ENCODE assay signal across 8 cellular contexts in genomic region chr17:80261159-80261894, GRCh38. TPM values are rescaled to one million over a fixed set of nuclear protein-coding genes. Genes with fewer than 3 reads are reported as not detected.
DNase-seq lines count a peak whose midpoint lies in the region; ATAC-seq and TF ChIP-seq lines count a peak whose summit lies in the region.

No MANE protein-coding gene starts in this region.

- peak overlapping the region; percentile 91 for H3K27ac Mint-ChIP-seq in activated CD8-positive, alpha-beta memory T cell treated with anti-CD3 and anti-CD28 coated beads, Interleukin-2, amount 10 ng/mL, durations not matched to agents 7 days and 5 days
- peak overlapping the region; percentile 86 to 89 for H3K27ac Mint-ChIP-seq in stimulated activated naive CD8-positive, alpha-beta T cell treated with anti-CD3 and anti-CD28 coated beads, Interleukin-15, amount 100 ng/mL, for 72 hours

- peaks cover 29% of the 10 kb centered on the region for H3K36me3 Mint-ChIP-seq in activated CD8-positive, alpha-beta memory T cell treated with anti-CD3 and anti-CD28 coated beads, Interleukin-2, amount 10 ng/mL, durations not matched to agents 7 days and 5 days

- peak; percentile 85 for DNase-seq in Right ventricle myocardium inferior (ENCODE audit: missing footprints)
- DNase-seq in cardiac septum (ENCODE audit: low spot score) = no peak
- peak; percentile 37 for DNase-seq in NCI-H526 treated with DMSO at 0.1 percent for 48 hours (lab: John Stamatoyannopoulos, UW)
- peak; percentile 88 for DNase-seq in activated CD8-positive, alpha-beta memory T cell treated with anti-CD3 and anti-CD28 coated beads, Interleukin-2, amount 10 ng/mL, durations not matched to agents 7 days and 5 days
- DNase-seq in epithelial cell of esophagus (ENCODE audit: low read depth) = peak; percentile 43
- DNase-seq in mucosa of descending colon = peak; percentile 70 to 86 (median 77)
- peak; percentile 74 to 85 for DNase-seq in stimulated activated naive CD8-positive, alpha-beta T cell treated with anti-CD3 and anti-CD28 coated beads, Interleukin-15, amount 100 ng/mL, for 72 hours

- H3K9me3 Mint-ChIP-seq in activated CD8-positive, alpha-beta memory T cell treated with anti-CD3 and anti-CD28 coated beads, Interleukin-2, amount 10 ng/mL, durations not matched to agents 7 days and 5 days (ENCODE audit: low read depth) = no peaks in the 10 kb centered on the region
- H3K9me3 Mint-ChIP-seq in stimulated activated naive CD8-positive, alpha-beta T cell treated with anti-CD3 and anti-CD28 coated beads, Interleukin-15, amount 100 ng/mL, for 72 hours = peaks cover 0 to 5% of the 10 kb centered on the region in 2 donors

- no peak overlapping the region for H3K4me3 Mint-ChIP-seq in activated CD8-positive, alpha-beta memory T cell treated with anti-CD3 and anti-CD28 coated beads, Interleukin-2, amount 10 ng/mL, durations not matched to agents 7 days and 5 days
- peak overlapping the region; percentile 97 for H3K4me3 Mint-ChIP-seq in stimulated activated naive CD8-positive, alpha-beta T cell treated with anti-CD3 and anti-CD28 coated beads, Interleukin-15, amount 100 ng/mL, for 72 hours

- intact Hi-C loops in Right ventricle myocardium inferior (cut with DNase I) = loop anchor here (5.0 kb wide), 1 partner anchor 159 kb away; the partner anchor contains the start of gene GAA
- intact Hi-C loops in cardiac septum (cut with DNase I) = loop anchor here (5.0 kb wide), 1 partner anchor 159 kb away; the partner anchor contains the start of gene GAA
- intact Hi-C loops in mucosa of descending colon (cut with DNase I, micrococcal nuclease) = no loop called here

- CTCF ChIA-PET in activated CD8-positive, alpha-beta memory T cell treated with anti-CD3 and anti-CD28 coated beads, Interleukin-2, amount 10 ng/mL, durations not matched to agents 7 days and 5 days (lab: Charles Lee) = interaction anchor here (1.0 to 1.6 kb wide), 3 partner anchors 9 to 422 kb away, joined by 3 read pairs; partner anchors contain the start of genes CBX4 and GAA

- H3K9me3 ChIP-seq in mucosa of descending colon = no peaks in the 10 kb centered on the region

- no peaks in the 10 kb centered on the region for H3K36me3 ChIP-seq in mucosa of descending colon (ENCODE audit: low read depth)

- TF ChIP-seq CTCF in epithelial cell of esophagus (IDR thresholded peaks at IDR 0.05; ENCODE audit: insufficient read depth, low read depth, low read length, missing control alignments) (no peak), mucosa of descending colon (IDR thresholded peaks at IDR 0.05) (no peak)

- peak overlapping the region; percentile 81 for H3K4me3 ChIP-seq in epithelial cell of esophagus (ENCODE audit: low read length)
- peak overlapping the region; percentile 96 for H3K4me3 ChIP-seq in mucosa of descending colon

- no peaks in the 10 kb centered on the region for H3K27me3 Mint-ChIP-seq in activated CD8-positive, alpha-beta memory T cell treated with anti-CD3 and anti-CD28 coated beads, Interleukin-2, amount 10 ng/mL, durations not matched to agents 7 days and 5 days
- H3K27me3 Mint-ChIP-seq in stimulated activated naive CD8-positive, alpha-beta T cell treated with anti-CD3 and anti-CD28 coated beads, Interleukin-15, amount 100 ng/mL, for 72 hours = no peaks in the 10 kb centered on the region

- H3K4me1 ChIP-seq in mucosa of descending colon (ENCODE audit: low read depth) = peaks cover 46% of the 10 kb centered on the region

- ATAC-seq in Right ventricle myocardium inferior (peak; percentile 30), mucosa of descending colon (peak; percentile 41), HG03196 (IDR thresholded peaks at IDR 0.05; ENCODE audit: unreplicated experiment) (no peak)
- peak; percentile 12 for ATAC-seq in activated CD8-positive, alpha-beta memory T cell treated with anti-CD3 and anti-CD28 coated beads, Interleukin-2, amount 10 ng/mL, durations not matched to agents 7 days and 5 days
- peak; percentile 29 for ATAC-seq in stimulated activated naive CD8-positive, alpha-beta T cell treated with anti-CD3 and anti-CD28 coated beads, Interleukin-15, amount 100 ng/mL, for 72 hours

- H3K4me1 Mint-ChIP-seq in activated CD8-positive, alpha-beta memory T cell treated with anti-CD3 and anti-CD28 coated beads, Interleukin-2, amount 10 ng/mL, durations not matched to agents 7 days and 5 days = peaks cover 59% of the 10 kb centered on the region
- peaks cover 70% of the 10 kb centered on the region for H3K4me1 Mint-ChIP-seq in stimulated activated naive CD8-positive, alpha-beta T cell treated with anti-CD3 and anti-CD28 coated beads, Interleukin-15, amount 100 ng/mL, for 72 hours

RNA-seq across cellular contexts. Expression of gene RNF213, which starts 0.7 kb away (rescaled TPM):
- 28.6 TPM for total RNA-seq in Right ventricle myocardium inferior
- 46.4 TPM for total RNA-seq in cardiac septum
- 1,000 to 10,000 TPM in 1 of 2 experiments, 100 to 1,000 TPM in 1; 597 to 1,208 TPM for total RNA-seq in activated CD8-positive, alpha-beta memory T cell treated with anti-CD3 and anti-CD28 coated beads, Interleukin-2, amount 10 ng/mL, durations not matched to agents 7 days and 5 days
- 100 to 1,000 TPM; 135 to 143 (median 136) TPM for total RNA-seq in mucosa of descending colon

RNA-seq across cellular contexts. Expression of gene SLC26A11, which starts 41.1 kb away (rescaled TPM):
- 3.9 TPM for total RNA-seq in Right ventricle myocardium inferior
- total RNA-seq in cardiac septum = 8.3 TPM
- 1 to 10 TPM; 4.3 to 8.6 TPM for total RNA-seq in activated CD8-positive, alpha-beta memory T cell treated with anti-CD3 and anti-CD28 coated beads, Interleukin-2, amount 10 ng/mL, durations not matched to agents 7 days and 5 days
- 10 to 100 TPM; 13.8 to 18.1 (median 14.0) TPM for total RNA-seq in mucosa of descending colon

RNA-seq across cellular contexts. Expression of gene SGSH, which starts 41.2 kb away (rescaled TPM):
- total RNA-seq in Right ventricle myocardium inferior (12.4 TPM), cardiac septum (21.4 TPM), mucosa of descending colon (10 to 100 TPM; 39.7 to 44.8 (median 42.5) TPM)
- total RNA-seq in activated CD8-positive, alpha-beta memory T cell treated with anti-CD3 and anti-CD28 coated beads, Interleukin-2, amount 10 ng/mL, durations not matched to agents 7 days and 5 days = 10 to 100 TPM; 15.4 to 22.1 TPM

Comparison
In these comparisons a context has a peak if more than half of its experiments do, and no peak if none do; other contexts are left out.
1. RNA of gene RNF213, which starts 0.7 kb away (total RNA-seq): 597 to 1,208 TPM in activated CD8-positive, alpha-beta memory T cell treated with anti-CD3 and anti-CD28 coated beads, Interleukin-2, amount 10 ng/mL, durations not matched to agents 7 days and 5 days; 135 to 143 TPM in mucosa of descending colon, 46.4 TPM in cardiac septum (single experiment) and 28.6 TPM in Right ventricle myocardium inferior (single experiment); every median in the first group is over 4 times any median in the second.
2. intact Hi-C loops: an anchor here in Right ventricle myocardium inferior (5.0 kb wide) and cardiac septum (5.0 kb wide); none called in mucosa of descending colon.